8 cellular contexts compared by ENCODE assay signal in genomic region chr3:185363662-185364203, GRCh38. TPM values are rescaled to one million over a fixed set of nuclear protein-coding genes. Genes with fewer than 3 reads are reported as not detected.
DNase-seq lines count a peak whose midpoint lies in the region; ATAC-seq, FAIRE-seq and TF ChIP-seq lines count a peak whose summit lies in the region.

No MANE protein-coding gene starts in this region.

- H3K4me1 ChIP-seq in K562 (replicated peaks in 1 of 2; ENCODE audit: control insufficient read depth in 2 of 2, insufficient read depth in 2 of 2, low read length in 2 of 2) (no peaks in the 10 kb centered on the region; a peak in 1 of 5 replicates), left lung (peaks cover 3 to 8% of the 10 kb centered on the region in 2 donors), thoracic aorta (ENCODE audit: control insufficient read depth in 1 of 2, low read depth in 2 of 2) (no peaks in the 10 kb centered on the region)

- no peaks in the 10 kb centered on the region for H4K20me1 ChIP-seq in K562 (replicated peaks; ENCODE audit: control insufficient read depth, insufficient read depth, low read length)

- no peak for TF ChIP-seq EP300 in K562 (IDR thresholded peaks at IDR 0.05; ENCODE audit: low read length)

- no peak for TF ChIP-seq RAD21 in K562 (CRISPR knock-in tag; conservative IDR thresholded peaks at IDR 0.05 in 1 of 2, IDR thresholded peaks at IDR 0.05 in 1 of 2)

- peak overlapping the region; percentile 36 to 80; a peak in 3 of 4 replicates for H3K9ac ChIP-seq in K562 (ENCODE audit: insufficient read depth in 1 of 2, low read depth in 2 of 2, low read length in 2 of 2)

- peak overlapping the region; percentile 15 for H3K4me3 ChIP-seq in HL-60 (replicated peaks; ENCODE audit: insufficient read depth, low read length)
- H3K4me3 ChIP-seq in K562 = peak overlapping the region; percentile 41
- peak overlapping the region; percentile 53 for H3K4me3 ChIP-seq in left lung
- H3K4me3 ChIP-seq in thoracic aorta = peak overlapping the region; percentile 89

- H3K36me3 ChIP-seq in K562 (ENCODE audit: control insufficient read depth, insufficient read depth, low read length) = no peaks in the 10 kb centered on the region
- no peaks in the 10 kb centered on the region for H3K36me3 ChIP-seq in left lung
- H3K36me3 ChIP-seq in thoracic aorta = no peaks in the 10 kb centered on the region

- peak overlapping the region; percentile 85 for H2AFZ ChIP-seq in K562 (ENCODE audit: low read depth, low read length)

- ATAC-seq in GM19351 (IDR thresholded peaks at IDR 0.05; ENCODE audit: unreplicated experiment) (peak; percentile 30), K562 (peak; percentile 82), left lung (peak; percentile 61), thoracic aorta (ENCODE audit: insufficient number of reproducible peaks, low FRiP score, low read depth) (no peak), GM21529 (IDR thresholded peaks at IDR 0.05; ENCODE audit: unreplicated experiment) (no peak)

- no peak for DNase-seq in HL-60 (ENCODE audit: low read depth in 1 of 2, low spot score in 1 of 2)
- DNase-seq in K562 (ENCODE audit: extremely low read depth in 1 of 4, low spot score in 3 of 4) = no peak
- DNase-seq in left lung = no peak
- no peak for DNase-seq in thoracic aorta (ENCODE audit: low spot score)
- no peak for DNase-seq in glomerular visceral epithelial cell (ENCODE audit: extremely low spot score)
- no peak for DNase-seq in SW480 (ENCODE audit: low spot score)

- TF ChIP-seq CTCF in HL-60 (IDR thresholded peaks at IDR 0.05; ENCODE audit: insufficient read depth, low read length) = no peak
- no peak for TF ChIP-seq CTCF in K562 (IDR thresholded peaks at IDR 0.05 in 2 of 3, conservative IDR thresholded peaks at IDR 0.05 in 1 of 3; ENCODE audit: insufficient read depth in 2 of 3, low read depth in 1 of 3, low read length in 3 of 3)
- no peak for TF ChIP-seq CTCF in left lung (IDR thresholded peaks at IDR 0.05)
- no peak for TF ChIP-seq CTCF in thoracic aorta (IDR thresholded peaks at IDR 0.05)

- CTCF ChIA-PET in K562 (lab: Yijun Ruan, JAX; ENCODE audit: low intra/inter-chr PET ratio) = no interaction called here

- H3K27ac ChIP-seq in HL-60 (replicated peaks) (no peak overlapping the region), K562 (ENCODE audit: extremely low read depth, low read depth, low read length) (no peak overlapping the region), left lung (peak overlapping the region; percentile 71 to 80), thoracic aorta (peak overlapping the region; percentile 27 to 61)

- 4% methylated on average over 8 of the region's 8 CpGs for WGBS in K562 (ENCODE audit: insufficient coverage, low coverage, missing lambda C conversion rate)

- intact Hi-C loops in K562 (cut with micrococcal nuclease) (no loop called here), left lung (cut with DNase I) (no loop called here)

- H3K9me1 ChIP-seq in K562 (ENCODE audit: control insufficient read depth, insufficient read depth, low read length) = no peaks in the 10 kb centered on the region

- in situ Hi-C loops in K562 (cut with MboI) = no loop called here

- H3K4me2 ChIP-seq in K562 (ENCODE audit: insufficient read depth, low read length) = peak overlapping the region; percentile 83

- BruUV-seq in K562 (replicated peaks; lab: Mats Ljungman, UMichigan) = no TSS peak

- TF ChIP-seq POLR2A in K562 (conservative IDR thresholded peaks at IDR 0.05) = no peak

- H3K9me3 ChIP-seq in K562 (replicated peaks; ENCODE audit: control insufficient read depth, insufficient read depth, low read depth, low read length) (no peaks in the 10 kb centered on the region), left lung (no peaks in the 10 kb centered on the region), thoracic aorta (no peaks in the 10 kb centered on the region)

- peaks cover 16% of the 10 kb centered on the region for H3K27me3 ChIP-seq in HL-60 (ENCODE audit: insufficient read depth, poor library complexity, severe bottlenecking)
- peaks cover 0 to 9% of the 10 kb centered on the region in 2 experiments; a peak in 2 of 5 replicates for H3K27me3 ChIP-seq in K562 (ENCODE audit: control insufficient read depth in 2 of 2, insufficient read depth in 2 of 2, low read length in 2 of 2)
- peaks cover 0 to 25% of the 10 kb centered on the region in 2 donors for H3K27me3 ChIP-seq in left lung
- H3K27me3 ChIP-seq in thoracic aorta (replicated peaks; ENCODE audit: insufficient read depth) = no peaks in the 10 kb centered on the region

- POLR2A ChIA-PET in K562 (lab: Yijun Ruan, JAX) = interaction anchor here (0.6 to 2.2 kb wide), 4 partner anchors 9 to 222 kb away, joined by 3 to 4 read pairs (median 4); partner anchors contain the start of gene SENP2

- FAIRE-seq in K562 (lab: Jason Lieb, UNC) = no peak

- no peaks in the 10 kb centered on the region for H3K79me2 ChIP-seq in K562 (ENCODE audit: control insufficient read depth, insufficient read depth, low read length)

TF ChIP-seq in K562, 482 proteins besides CTCF, POLR2A, EP300 and RAD21 (continues in another document):
- TF ChIP-seq CBX8 (IDR thresholded peaks at IDR 0.05; ENCODE audit: borderline replicate concordance, extremely low read depth, low read depth, low read length, poor library complexity, severe bottlenecking) (peak; percentile 87), ZFP1 (CRISPR knock-in tag; IDR thresholded peaks at IDR 0.05) (no peak), CREBBP (IDR thresholded peaks at IDR 0.05; ENCODE audit: low read depth, low read length) (no peak), DIDO1 (tag; IDR thresholded peaks at IDR 0.05; ENCODE audit: low read depth) (no peak), ZNF780A (CRISPR knock-in tag; IDR thresholded peaks at IDR 0.05) (no peak), ZSCAN32 (CRISPR knock-in tag; IDR thresholded peaks at IDR 0.05) (no peak), MAFF (IDR thresholded peaks at IDR 0.05; ENCODE audit: low read length) (no peak), PURB (CRISPR knock-in tag; IDR thresholded peaks at IDR 0.05; ENCODE audit: low read depth) (no peak), ILF3 (IDR thresholded peaks at IDR 0.05; ENCODE audit: borderline replicate concordance) (no peak), ELK3 (CRISPR knock-in tag; IDR thresholded peaks at IDR 0.05) (no peak), CEBPG (CRISPR knock-in tag; IDR thresholded peaks at IDR 0.05) (no peak), CEBPG (tag; conservative IDR thresholded peaks at IDR 0.05 in 1 of 2, IDR thresholded peaks at IDR 0.05 in 1 of 2) (peak in 1 of 2 experiments; percentile 54; a peak in 1 of 4 replicates), CEBPB (tag; IDR thresholded peaks at IDR 0.05) (peak; percentile 51; the same call in 1 of the 2 replicates), GABPA (tag; conservative IDR thresholded peaks at IDR 0.05; ENCODE audit: low read depth) (no peak), CLOCK (CRISPR knock-in tag; IDR thresholded peaks at IDR 0.05; ENCODE audit: borderline replicate concordance) (no peak), PPARD (CRISPR knock-in tag; IDR thresholded peaks at IDR 0.05) (no peak), SRSF9 (IDR thresholded peaks at IDR 0.05; ENCODE audit: borderline replicate concordance, low read depth, low read length) (no peak)

RNA-seq across cellular contexts. Expression of gene MAP3K13, which starts 0.8 kb away (rescaled TPM):
- 1.4 and 2.4 TPM in 2 replicates for total RNA-seq in K562 (2011; cell fraction: chromatin; rRNA removed; ENCODE audit: low replicate concordance)
- 0.33 and 0.53 TPM in 2 replicates for total RNA-seq in K562 (2011; cell fraction: nucleolus; rRNA removed)
- total RNA-seq in K562 (2011; cell fraction: nucleoplasm; rRNA removed) = 0.44 and 0.92 TPM in 2 replicates
- not detected in 2 replicates for total RNA-seq in K562 (2014; rRNA removed)
- total RNA-seq in K562 (2014; rRNA removed; fragmentation: Illumina TruSeq; extraction: Trizol) = 0.03 and 0.15 TPM in 2 replicates
- 0.04 TPM in 1 of 2 replicates, not detected in the other for total RNA-seq in K562 (2015; rRNA removed; fragmentation: Illumina TruSeq; extraction: Trizol)
- 0.20 and 0.98 TPM in 2 replicates for total RNA-seq in K562 (2021)
- 0.14 and 0.32 TPM in 2 replicates for polyA plus RNA-seq in K562 (2011; rRNA removed)
- 0.06 and 0.40 TPM in 2 replicates for polyA plus RNA-seq in K562 (2011; cell fraction: cytosol; rRNA removed)
- polyA plus RNA-seq in K562 (2011; cell fraction: nucleus; rRNA removed) = 0.09 and 0.48 TPM in 2 replicates
- 0.25 and 0.69 TPM in 2 replicates for polyA plus RNA-seq in K562 (2012)
- polyA plus RNA-seq in K562 (2014; fragmentation: Illumina TruSeq; extraction: Trizol) = 0.13 TPM in 1 of 2 replicates, not detected in the other
- under 1 TPM; 0.13 to 0.20 TPM for polyA plus RNA-seq in K562 (2014; fragmentation: Nextera tagmentation; extraction: Ambion mirVana)
- polyA plus RNA-seq in K562 (2014; rRNA removed) = not detected in 2 replicates
- polyA minus RNA-seq in K562 (2011; rRNA and poly(A)+ RNA removed) = 5.0 and 5.3 TPM in 2 replicates
- 0.91 and 1.3 TPM in 2 replicates for polyA minus RNA-seq in K562 (2011; cell fraction: cytosol; rRNA and poly(A)+ RNA removed)
- polyA minus RNA-seq in K562 (2011; cell fraction: nucleus; rRNA and poly(A)+ RNA removed) = 0.67 and 0.78 TPM in 2 replicates
- 10 to 100 TPM; 34.5 to 48.0 TPM for total RNA-seq in left lung
- 10 to 100 TPM; 17.3 to 21.9 TPM for total RNA-seq in thoracic aorta

Comparison
In these comparisons a context has a peak if more than half of its experiments do, and no peak if none do; other contexts are left out.
1. ATAC-seq: peak in GM19351 (single experiment), K562 (single experiment) and left lung (single experiment); none in thoracic aorta (single experiment) and GM21529 (single experiment).
2. H3K27ac ChIP-seq: peak in left lung (2 of 2) and thoracic aorta (2 of 2); none in HL-60 (single experiment) and K562 (single experiment).
3. H3K4me3 ChIP-seq: peak in every context shown above with its lines; median percentile 89 in thoracic aorta; 53 in left lung; 41 in K562; 15 in HL-60.
4. RNA of gene MAP3K13, which starts 0.8 kb away (total RNA-seq): 34.5 to 48.0 TPM in left lung and 17.3 to 21.9 TPM in thoracic aorta; 0.03 to 2.4 TPM in K562; every median in the first group is over 4 times any median in the second.